23 cellular contexts compared by ENCODE assay signal in genomic region chr5:153896117-153896516, GRCh38.
DNase-seq lines count a peak whose midpoint lies in the region; ATAC-seq, FAIRE-seq and TF ChIP-seq lines count a peak whose summit lies in the region.
"Had no signal": no experiment of that assay in that cellular context is flagged by ENCODE, and none has a peak within 500 bp of the region (broad histone marks: within the 10 kb centered on the region; RNA-seq: fewer than 3 reads in every experiment).

No MANE protein-coding gene starts in this region.

- no peak overlapping the region for H2BK15ac ChIP-seq in mesenchymal stem cell (ENCODE audit: low read depth, poor library complexity, severe bottlenecking)

- TF ChIP-seq CTCF in astrocyte (IDR thresholded peaks at IDR 0.05; ENCODE audit: insufficient read depth, low read depth, low read length) = no peak

- no peak overlapping the region for H3K23ac ChIP-seq in mesenchymal stem cell (ENCODE audit: low read length in 2 of 2)

- H3K4me3 Mint-ChIP-seq in astrocyte (ENCODE audit: unreplicated experiment) = no peak overlapping the region
- H3K4me3 Mint-ChIP-seq in activated CD4-positive, alpha-beta T cell treated with anti-CD3 and anti-CD28 coated beads, Interleukin-2, amount 10 ng/mL, durations not matched to agents 7 days and 5 days = no peak overlapping the region
- H3K4me3 Mint-ChIP-seq: activated CD4-positive, alpha-beta memory T cell treated with anti-CD3 and anti-CD28 coated beads, Interleukin-2, amount 10 ng/mL, durations not matched to agents 7 days and 5 days; natural killer cell; stimulated activated naive CD8-positive, alpha-beta T cell treated with anti-CD3 and anti-CD28 coated beads, Interleukin-15, Interleukin-2, amounts not matched to agents 100 ng/mL and 50 ng/mL, for 24 hours had no signal

- H3K9me3 ChIP-seq in astrocyte (ENCODE audit: insufficient read depth, low read depth, low read length) (no peaks in the 10 kb centered on the region), mesenchymal stem cell (ENCODE audit: control insufficient read depth, low read length) (no peaks in the 10 kb centered on the region)
- H3K9me3 ChIP-seq: Caco-2, transverse colon had no signal

- no peak overlapping the region for H2BK12ac ChIP-seq in mesenchymal stem cell (ENCODE audit: low read length in 2 of 2)

- H3K4me1 ChIP-seq in astrocyte (ENCODE audit: insufficient read depth, low read length) = peaks cover 13% of the 10 kb centered on the region
- no peaks in the 10 kb centered on the region for H3K4me1 ChIP-seq in mesenchymal stem cell (ENCODE audit: control insufficient read depth, insufficient read depth, low read depth, low read length)
- H3K4me1 ChIP-seq: Caco-2, transverse colon had no signal

- H3K4me3 ChIP-seq in astrocyte (ENCODE audit: insufficient read depth, low read depth, low read length) = no peak overlapping the region
- no peak overlapping the region for H3K4me3 ChIP-seq in mesenchymal stem cell (ENCODE audit: insufficient read depth in 1 of 2, low read depth in 1 of 2, low read length in 2 of 2)
- H3K4me3 ChIP-seq: K562, transverse colon had no signal

- H3K14ac ChIP-seq in mesenchymal stem cell (ENCODE audit: low read length in 2 of 2) = no peak overlapping the region

- no peak overlapping the region for H2BK5ac ChIP-seq in mesenchymal stem cell (ENCODE audit: low read depth, low read length, poor library complexity, severe bottlenecking)

- CTCF ChIA-PET in activated CD4-positive, alpha-beta T cell treated with anti-CD3 and anti-CD28 coated beads, Interleukin-2, amount 10 ng/mL, durations not matched to agents 7 days and 5 days (lab: Charles Lee) = no interaction called here

- no peaks in the 10 kb centered on the region for H3K36me3 Mint-ChIP-seq in astrocyte (ENCODE audit: low read depth, unreplicated experiment)
- H3K36me3 Mint-ChIP-seq in activated CD4-positive, alpha-beta T cell treated with anti-CD3 and anti-CD28 coated beads, Interleukin-2, amount 10 ng/mL, durations not matched to agents 7 days and 5 days (ENCODE audit: low read depth) = no peaks in the 10 kb centered on the region
- H3K36me3 Mint-ChIP-seq: natural killer cell had no signal

- POLR2A ChIA-PET in activated CD4-positive, alpha-beta T cell treated with anti-CD3 and anti-CD28 coated beads, Interleukin-2, amount 10 ng/mL, durations not matched to agents 7 days and 5 days (lab: Charles Lee) = no interaction called here

- no peak overlapping the region for H3K27ac ChIP-seq in astrocyte (ENCODE audit: low read depth, low read length)
- H3K27ac ChIP-seq in mesenchymal stem cell (ENCODE audit: low read length, poor library complexity, severe bottlenecking) = no peak overlapping the region
- H3K27ac ChIP-seq: transverse colon had no signal

- FAIRE-seq in astrocyte (lab: Jason Lieb, UNC) = no peak
- FAIRE-seq: colon, K562 had no signal

- H3K18ac ChIP-seq in mesenchymal stem cell (ENCODE audit: low read depth in 1 of 2, low read length in 2 of 2) = no peak overlapping the region

- no peak overlapping the region for H4K91ac ChIP-seq in mesenchymal stem cell (ENCODE audit: low read length)

- no CpG with 5 or more reads among the region's 2 CpGs for WGBS in mesenchymal stem cell

- peaks cover 23% of the 10 kb centered on the region for H3K4me1 Mint-ChIP-seq in astrocyte (ENCODE audit: low read depth, unreplicated experiment)
- H3K4me1 Mint-ChIP-seq in activated CD4-positive, alpha-beta T cell treated with anti-CD3 and anti-CD28 coated beads, Interleukin-2, amount 10 ng/mL, durations not matched to agents 7 days and 5 days = no peaks in the 10 kb centered on the region
- H3K4me1 Mint-ChIP-seq: activated CD4-positive, alpha-beta memory T cell treated with anti-CD3 and anti-CD28 coated beads, Interleukin-2, amount 10 ng/mL, durations not matched to agents 7 days and 5 days; natural killer cell had no signal

- no peaks in the 10 kb centered on the region for H3K27me3 ChIP-seq in astrocyte (ENCODE audit: insufficient read depth, low read length)
- H3K27me3 ChIP-seq in mesenchymal stem cell (ENCODE audit: control insufficient read depth in 1 of 2, insufficient read depth in 1 of 2, low read length in 2 of 2) = no peaks in the 10 kb centered on the region
- H3K27me3 ChIP-seq: transverse colon had no signal

- no peak overlapping the region for H2AK5ac ChIP-seq in mesenchymal stem cell (ENCODE audit: low read length, severe bottlenecking)

- H3K79me1 ChIP-seq in mesenchymal stem cell (replicated peaks; ENCODE audit: low read length, poor library complexity, severe bottlenecking) = no peaks in the 10 kb centered on the region

- H3K79me2 ChIP-seq in astrocyte (ENCODE audit: insufficient read depth, low read length) = no peaks in the 10 kb centered on the region

- H3K4me2 ChIP-seq in astrocyte (ENCODE audit: low read length) = no peak overlapping the region
- H3K4me2 ChIP-seq in mesenchymal stem cell (ENCODE audit: low read length, poor library complexity, severe bottlenecking) = no peak overlapping the region

- no peaks in the 10 kb centered on the region for H3K36me3 ChIP-seq in astrocyte (ENCODE audit: insufficient read depth, low read length)
- H3K36me3 ChIP-seq in mesenchymal stem cell (ENCODE audit: control insufficient read depth in 1 of 2, insufficient read depth in 2 of 2, low read depth in 1 of 2, low read length in 2 of 2) = no peaks in the 10 kb centered on the region
- H3K36me3 ChIP-seq: transverse colon had no signal

- H4K20me1 ChIP-seq in astrocyte (ENCODE audit: insufficient read depth, low read length) = no peaks in the 10 kb centered on the region

- H3K4ac ChIP-seq in mesenchymal stem cell (ENCODE audit: low read depth in 1 of 2, low read length in 2 of 2) = no peak overlapping the region

- DNase-seq in GM03348 (ENCODE audit: low spot score) (peak; percentile 67), M059J (ENCODE audit: low read depth) (peak; percentile 69), astrocyte (ENCODE audit: low read depth) (peak; percentile 23), mesenchymal stem cell (peak; percentile 38), iPS-NIHi7 (ENCODE audit: extremely low spot score) (no peak)
- DNase-seq in activated CD4-positive, alpha-beta T cell treated with anti-CD3 and anti-CD28 coated beads, Interleukin-2, amount 10 ng/mL, durations not matched to agents 7 days and 5 days = no peak
- DNase-seq: activated CD4-positive, alpha-beta memory T cell treated with anti-CD3 and anti-CD28 coated beads, Interleukin-2, amount 10 ng/mL, durations not matched to agents 7 days and 5 days; activated naive CD4-positive, alpha-beta T cell treated with anti-CD3 and anti-CD28 coated beads, Interleukin-2, amount 50 U/mL, for 16 hours; activated T-cell treated with anti-CD3 and anti-CD28 coated beads, Interleukin-2, amount 50 U/mL, for 1 hour; Caco-2; kidney glomerular epithelial cell; mesendoderm; natural killer cell; NCI-H1048; posterior cingulate gyrus; SHP77 treated with DMSO at 0.1 percent for 48 hours; stimulated activated CD4-positive, alpha-beta T cell treated with anti-CD3 and anti-CD28 coated beads, Interleukin-2, amount 100 ng/mL, for 48 hours; transverse colon had no signal

- no peak overlapping the region for H2AFZ ChIP-seq in astrocyte (ENCODE audit: low read depth, low read length)
- H2AFZ ChIP-seq in mesenchymal stem cell (ENCODE audit: low read depth, low read length) = no peak overlapping the region

- H3K27ac Mint-ChIP-seq in astrocyte (ENCODE audit: unreplicated experiment) = no peak overlapping the region
- no peak overlapping the region for H3K27ac Mint-ChIP-seq in activated CD4-positive, alpha-beta T cell treated with anti-CD3 and anti-CD28 coated beads, Interleukin-2, amount 10 ng/mL, durations not matched to agents 7 days and 5 days
- H3K27ac Mint-ChIP-seq: activated CD4-positive, alpha-beta memory T cell treated with anti-CD3 and anti-CD28 coated beads, Interleukin-2, amount 10 ng/mL, durations not matched to agents 7 days and 5 days; natural killer cell; stimulated activated naive CD8-positive, alpha-beta T cell treated with anti-CD3 and anti-CD28 coated beads, Interleukin-15, Interleukin-2, amounts not matched to agents 100 ng/mL and 50 ng/mL, for 24 hours had no signal

- H3K9me3 Mint-ChIP-seq in astrocyte (ENCODE audit: unreplicated experiment) = no peaks in the 10 kb centered on the region
- H3K9me3 Mint-ChIP-seq in activated CD4-positive, alpha-beta T cell treated with anti-CD3 and anti-CD28 coated beads, Interleukin-2, amount 10 ng/mL, durations not matched to agents 7 days and 5 days = no peaks in the 10 kb centered on the region
- H3K9me3 Mint-ChIP-seq: activated CD4-positive, alpha-beta memory T cell treated with anti-CD3 and anti-CD28 coated beads, Interleukin-2, amount 10 ng/mL, durations not matched to agents 7 days and 5 days; natural killer cell; stimulated activated naive CD8-positive, alpha-beta T cell treated with anti-CD3 and anti-CD28 coated beads, Interleukin-15, Interleukin-2, amounts not matched to agents 100 ng/mL and 50 ng/mL, for 24 hours had no signal

- no peak overlapping the region for H3K9ac ChIP-seq in astrocyte (ENCODE audit: low read length)
- H3K9ac ChIP-seq in mesenchymal stem cell (ENCODE audit: low read length) = no peak overlapping the region

- no peak overlapping the region for H4K8ac ChIP-seq in mesenchymal stem cell (ENCODE audit: low read length)

- no peak overlapping the region for H2BK120ac ChIP-seq in mesenchymal stem cell (ENCODE audit: low read depth, low read length)

- H3K27me3 Mint-ChIP-seq in astrocyte (ENCODE audit: low read depth, unreplicated experiment) = peaks cover 10% of the 10 kb centered on the region
- H3K27me3 Mint-ChIP-seq in activated CD4-positive, alpha-beta T cell treated with anti-CD3 and anti-CD28 coated beads, Interleukin-2, amount 10 ng/mL, durations not matched to agents 7 days and 5 days = no peaks in the 10 kb centered on the region
- H3K27me3 Mint-ChIP-seq: activated CD4-positive, alpha-beta memory T cell treated with anti-CD3 and anti-CD28 coated beads, Interleukin-2, amount 10 ng/mL, durations not matched to agents 7 days and 5 days; stimulated activated naive CD8-positive, alpha-beta T cell treated with anti-CD3 and anti-CD28 coated beads, Interleukin-15, Interleukin-2, amounts not matched to agents 100 ng/mL and 50 ng/mL, for 24 hours had no signal

- no peak for ATAC-seq in GM18868 (IDR thresholded peaks at IDR 0.05; ENCODE audit: unreplicated experiment)
- ATAC-seq in GM19463 (IDR thresholded peaks at IDR 0.05; ENCODE audit: unreplicated experiment) = no peak
- ATAC-seq: K562, natural killer cell had no signal

Comparison
In these comparisons a context has a peak if more than half of its experiments do, and no peak if none do; other contexts are left out.
1. DNase-seq: peak in GM03348 (single experiment), M059J (single experiment), astrocyte (single experiment) and mesenchymal stem cell (single experiment); none in activated CD4-positive, alpha-beta T cell treated with anti-CD3 and anti-CD28 coated beads, Interleukin-2, amount 10 ng/mL, durations not matched to agents 7 days and 5 days (single experiment) and iPS-NIHi7 (single experiment).